Comparison of ENCODE assay signal across 1 cellular context in the genomic region with DNA sequence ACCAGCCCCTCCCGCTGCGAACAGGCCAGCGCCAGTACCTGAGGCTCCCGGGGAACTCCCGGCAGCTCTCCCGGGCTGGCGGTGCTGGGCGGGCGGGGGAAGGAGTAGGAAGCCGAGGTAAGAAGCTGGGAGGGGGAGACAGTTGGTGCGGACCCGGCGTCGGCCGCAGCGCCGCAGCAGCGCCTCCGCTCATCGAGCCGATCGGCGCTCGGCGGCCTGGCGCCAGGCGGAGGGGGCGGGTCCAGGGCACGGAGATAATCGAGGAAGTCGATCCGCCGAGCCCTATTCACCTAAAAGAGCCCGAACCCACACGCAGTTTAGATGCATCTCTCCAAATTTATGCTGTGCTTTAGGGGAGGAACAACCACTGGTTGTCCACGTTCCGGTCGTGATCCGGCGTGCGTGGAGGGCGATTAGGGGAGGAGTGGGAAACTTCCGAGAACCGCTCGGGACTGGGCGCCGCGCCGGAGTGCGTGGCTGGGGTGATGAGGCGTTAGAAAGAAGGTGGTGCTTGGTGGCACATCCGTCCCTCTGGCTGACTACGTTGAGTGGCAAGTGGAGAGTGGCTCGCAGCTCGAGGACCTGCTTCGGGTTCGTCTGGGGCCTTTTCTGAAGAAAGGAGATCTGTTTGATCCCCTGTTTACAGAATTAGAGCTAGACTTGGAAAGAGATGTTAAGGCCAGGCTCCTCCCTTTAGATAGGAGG.
TF ChIP-seq lines count a peak whose summit lies in the region.

A gene with protein sequence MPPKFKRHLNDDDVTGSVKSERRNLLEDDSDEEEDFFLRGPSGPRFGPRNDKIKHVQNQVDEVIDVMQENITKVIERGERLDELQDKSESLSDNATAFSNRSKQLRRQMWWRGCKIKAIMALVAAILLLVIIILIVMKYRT (minus strand): TSS at position 194 of the 705 bp plus-strand sequence. CDS start 3,651 bp downstream, outside the sequence.

TF ChIP-seq in HepG2, 621 proteins besides CTCF, POLR2A, EP300 and RAD21 (continued from another document and continues in another):
- TF ChIP-seq, protein P1, sequence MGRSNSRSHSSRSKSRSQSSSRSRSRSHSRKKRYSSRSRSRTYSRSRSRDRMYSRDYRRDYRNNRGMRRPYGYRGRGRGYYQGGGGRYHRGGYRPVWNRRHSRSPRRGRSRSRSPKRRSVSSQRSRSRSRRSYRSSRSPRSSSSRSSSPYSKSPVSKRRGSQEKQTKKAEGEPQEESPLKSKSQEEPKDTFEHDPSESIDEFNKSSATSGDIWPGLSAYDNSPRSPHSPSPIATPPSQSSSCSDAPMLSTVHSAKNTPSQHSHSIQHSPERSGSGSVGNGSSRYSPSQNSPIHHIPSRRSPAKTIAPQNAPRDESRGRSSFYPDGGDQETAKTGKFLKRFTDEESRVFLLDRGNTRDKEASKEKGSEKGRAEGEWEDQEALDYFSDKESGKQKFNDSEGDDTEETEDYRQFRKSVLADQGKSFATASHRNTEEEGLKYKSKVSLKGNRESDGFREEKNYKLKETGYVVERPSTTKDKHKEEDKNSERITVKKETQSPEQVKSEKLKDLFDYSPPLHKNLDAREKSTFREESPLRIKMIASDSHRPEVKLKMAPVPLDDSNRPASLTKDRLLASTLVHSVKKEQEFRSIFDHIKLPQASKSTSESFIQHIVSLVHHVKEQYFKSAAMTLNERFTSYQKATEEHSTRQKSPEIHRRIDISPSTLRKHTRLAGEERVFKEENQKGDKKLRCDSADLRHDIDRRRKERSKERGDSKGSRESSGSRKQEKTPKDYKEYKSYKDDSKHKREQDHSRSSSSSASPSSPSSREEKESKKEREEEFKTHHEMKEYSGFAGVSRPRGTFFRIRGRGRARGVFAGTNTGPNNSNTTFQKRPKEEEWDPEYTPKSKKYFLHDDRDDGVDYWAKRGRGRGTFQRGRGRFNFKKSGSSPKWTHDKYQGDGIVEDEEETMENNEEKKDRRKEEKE (IDR thresholded peaks at IDR 0.05), result no peak
- TF ChIP-seq NCOA2 (CRISPR knock-in tag; IDR thresholded peaks at IDR 0.05), result peak; percentile 12; the same call in 1 of the 2 replicates
- TF ChIP-seq ZNF788 (CRISPR knock-in tag; IDR thresholded peaks at IDR 0.05; ENCODE audit: borderline replicate concordance), result peak; percentile 86
- peak; percentile 85 for TF ChIP-seq RBFOX2 (IDR thresholded peaks at IDR 0.05; ENCODE audit: low read depth, low read length)
- TF ChIP-seq EED (CRISPR knock-in tag; IDR thresholded peaks at IDR 0.05), result peak; percentile 57
- peak; percentile 81 for TF ChIP-seq HNRNPLL (IDR thresholded peaks at IDR 0.05; ENCODE audit: low read depth, low read length, poor library complexity, severe bottlenecking)
- TF ChIP-seq FOXK1 (CRISPR knock-in tag; IDR thresholded peaks at IDR 0.05; ENCODE audit: borderline replicate concordance, low read depth), result 0 out of 2 replicates have a peak, but pooled peaks have one; percentile 42
- TF ChIP-seq, protein P2, sequence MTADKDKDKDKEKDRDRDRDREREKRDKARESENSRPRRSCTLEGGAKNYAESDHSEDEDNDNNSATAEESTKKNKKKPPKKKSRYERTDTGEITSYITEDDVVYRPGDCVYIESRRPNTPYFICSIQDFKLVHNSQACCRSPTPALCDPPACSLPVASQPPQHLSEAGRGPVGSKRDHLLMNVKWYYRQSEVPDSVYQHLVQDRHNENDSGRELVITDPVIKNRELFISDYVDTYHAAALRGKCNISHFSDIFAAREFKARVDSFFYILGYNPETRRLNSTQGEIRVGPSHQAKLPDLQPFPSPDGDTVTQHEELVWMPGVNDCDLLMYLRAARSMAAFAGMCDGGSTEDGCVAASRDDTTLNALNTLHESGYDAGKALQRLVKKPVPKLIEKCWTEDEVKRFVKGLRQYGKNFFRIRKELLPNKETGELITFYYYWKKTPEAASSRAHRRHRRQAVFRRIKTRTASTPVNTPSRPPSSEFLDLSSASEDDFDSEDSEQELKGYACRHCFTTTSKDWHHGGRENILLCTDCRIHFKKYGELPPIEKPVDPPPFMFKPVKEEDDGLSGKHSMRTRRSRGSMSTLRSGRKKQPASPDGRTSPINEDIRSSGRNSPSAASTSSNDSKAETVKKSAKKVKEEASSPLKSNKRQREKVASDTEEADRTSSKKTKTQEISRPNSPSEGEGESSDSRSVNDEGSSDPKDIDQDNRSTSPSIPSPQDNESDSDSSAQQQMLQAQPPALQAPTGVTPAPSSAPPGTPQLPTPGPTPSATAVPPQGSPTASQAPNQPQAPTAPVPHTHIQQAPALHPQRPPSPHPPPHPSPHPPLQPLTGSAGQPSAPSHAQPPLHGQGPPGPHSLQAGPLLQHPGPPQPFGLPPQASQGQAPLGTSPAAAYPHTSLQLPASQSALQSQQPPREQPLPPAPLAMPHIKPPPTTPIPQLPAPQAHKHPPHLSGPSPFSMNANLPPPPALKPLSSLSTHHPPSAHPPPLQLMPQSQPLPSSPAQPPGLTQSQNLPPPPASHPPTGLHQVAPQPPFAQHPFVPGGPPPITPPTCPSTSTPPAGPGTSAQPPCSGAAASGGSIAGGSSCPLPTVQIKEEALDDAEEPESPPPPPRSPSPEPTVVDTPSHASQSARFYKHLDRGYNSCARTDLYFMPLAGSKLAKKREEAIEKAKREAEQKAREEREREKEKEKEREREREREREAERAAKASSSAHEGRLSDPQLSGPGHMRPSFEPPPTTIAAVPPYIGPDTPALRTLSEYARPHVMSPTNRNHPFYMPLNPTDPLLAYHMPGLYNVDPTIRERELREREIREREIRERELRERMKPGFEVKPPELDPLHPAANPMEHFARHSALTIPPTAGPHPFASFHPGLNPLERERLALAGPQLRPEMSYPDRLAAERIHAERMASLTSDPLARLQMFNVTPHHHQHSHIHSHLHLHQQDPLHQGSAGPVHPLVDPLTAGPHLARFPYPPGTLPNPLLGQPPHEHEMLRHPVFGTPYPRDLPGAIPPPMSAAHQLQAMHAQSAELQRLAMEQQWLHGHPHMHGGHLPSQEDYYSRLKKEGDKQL (CRISPR knock-in tag; IDR thresholded peaks at IDR 0.05; ENCODE audit: low read depth), result no peak
- TF ChIP-seq, protein P3, sequence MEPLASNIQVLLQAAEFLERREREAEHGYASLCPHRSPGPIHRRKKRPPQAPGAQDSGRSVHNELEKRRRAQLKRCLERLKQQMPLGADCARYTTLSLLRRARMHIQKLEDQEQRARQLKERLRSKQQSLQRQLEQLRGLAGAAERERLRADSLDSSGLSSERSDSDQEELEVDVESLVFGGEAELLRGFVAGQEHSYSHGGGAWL (CRISPR knock-in tag; IDR thresholded peaks at IDR 0.05), result peak; percentile 64; the same call in 1 of the 2 replicates
- TF ChIP-seq, protein P4, sequence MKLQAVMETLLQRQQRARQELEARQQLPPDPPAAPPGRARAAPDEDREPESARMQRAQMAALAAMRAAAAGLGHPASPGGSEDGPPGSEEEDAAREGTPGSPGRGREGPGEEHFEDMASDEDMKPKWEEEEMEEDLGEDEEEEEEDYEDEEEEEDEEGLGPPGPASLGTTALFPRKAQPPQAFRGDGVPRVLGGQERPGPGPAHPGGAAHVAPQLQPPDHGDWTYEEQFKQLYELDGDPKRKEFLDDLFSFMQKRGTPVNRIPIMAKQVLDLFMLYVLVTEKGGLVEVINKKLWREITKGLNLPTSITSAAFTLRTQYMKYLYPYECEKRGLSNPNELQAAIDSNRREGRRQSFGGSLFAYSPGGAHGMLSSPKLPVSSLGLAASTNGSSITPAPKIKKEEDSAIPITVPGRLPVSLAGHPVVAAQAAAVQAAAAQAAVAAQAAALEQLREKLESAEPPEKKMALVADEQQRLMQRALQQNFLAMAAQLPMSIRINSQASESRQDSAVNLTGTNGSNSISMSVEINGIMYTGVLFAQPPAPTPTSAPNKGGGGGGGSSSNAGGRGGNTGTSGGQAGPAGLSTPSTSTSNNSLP (IDR thresholded peaks at IDR 0.05; ENCODE audit: low read depth, low read length), result peak; percentile 57; the same call in 1 of the 2 replicates
- TF ChIP-seq TGIF2 (CRISPR knock-in tag; IDR thresholded peaks at IDR 0.05), result no peak
- TF ChIP-seq, protein P5, sequence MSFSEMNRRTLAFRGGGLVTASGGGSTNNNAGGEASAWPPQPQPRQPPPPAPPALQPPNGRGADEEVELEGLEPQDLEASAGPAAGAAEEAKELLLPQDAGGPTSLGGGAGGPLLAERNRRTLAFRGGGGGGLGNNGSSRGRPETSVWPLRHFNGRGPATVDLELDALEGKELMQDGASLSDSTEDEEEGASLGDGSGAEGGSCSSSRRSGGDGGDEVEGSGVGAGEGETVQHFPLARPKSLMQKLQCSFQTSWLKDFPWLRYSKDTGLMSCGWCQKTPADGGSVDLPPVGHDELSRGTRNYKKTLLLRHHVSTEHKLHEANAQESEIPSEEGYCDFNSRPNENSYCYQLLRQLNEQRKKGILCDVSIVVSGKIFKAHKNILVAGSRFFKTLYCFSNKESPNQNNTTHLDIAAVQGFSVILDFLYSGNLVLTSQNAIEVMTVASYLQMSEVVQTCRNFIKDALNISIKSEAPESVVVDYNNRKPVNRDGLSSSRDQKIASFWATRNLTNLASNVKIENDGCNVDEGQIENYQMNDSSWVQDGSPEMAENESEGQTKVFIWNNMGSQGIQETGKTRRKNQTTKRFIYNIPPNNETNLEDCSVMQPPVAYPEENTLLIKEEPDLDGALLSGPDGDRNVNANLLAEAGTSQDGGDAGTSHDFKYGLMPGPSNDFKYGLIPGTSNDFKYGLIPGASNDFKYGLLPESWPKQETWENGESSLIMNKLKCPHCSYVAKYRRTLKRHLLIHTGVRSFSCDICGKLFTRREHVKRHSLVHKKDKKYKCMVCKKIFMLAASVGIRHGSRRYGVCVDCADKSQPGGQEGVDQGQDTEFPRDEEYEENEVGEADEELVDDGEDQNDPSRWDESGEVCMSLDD (CRISPR knock-in tag; IDR thresholded peaks at IDR 0.05; ENCODE audit: borderline replicate concordance), result no peak
- no peak for TF ChIP-seq ZNF660 (CRISPR knock-in tag; IDR thresholded peaks at IDR 0.05; ENCODE audit: borderline replicate concordance, low read depth)
- TF ChIP-seq, protein P6, sequence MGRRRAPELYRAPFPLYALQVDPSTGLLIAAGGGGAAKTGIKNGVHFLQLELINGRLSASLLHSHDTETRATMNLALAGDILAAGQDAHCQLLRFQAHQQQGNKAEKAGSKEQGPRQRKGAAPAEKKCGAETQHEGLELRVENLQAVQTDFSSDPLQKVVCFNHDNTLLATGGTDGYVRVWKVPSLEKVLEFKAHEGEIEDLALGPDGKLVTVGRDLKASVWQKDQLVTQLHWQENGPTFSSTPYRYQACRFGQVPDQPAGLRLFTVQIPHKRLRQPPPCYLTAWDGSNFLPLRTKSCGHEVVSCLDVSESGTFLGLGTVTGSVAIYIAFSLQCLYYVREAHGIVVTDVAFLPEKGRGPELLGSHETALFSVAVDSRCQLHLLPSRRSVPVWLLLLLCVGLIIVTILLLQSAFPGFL (CRISPR knock-in tag; IDR thresholded peaks at IDR 0.05), result no peak
- peak; percentile 44; the same call in 1 of the 2 replicates for TF ChIP-seq ZNF431 (CRISPR knock-in tag; IDR thresholded peaks at IDR 0.05; ENCODE audit: borderline replicate concordance, low read depth)
- no peak for TF ChIP-seq SATB2 (CRISPR knock-in tag; IDR thresholded peaks at IDR 0.05)
- peak; percentile 81 for TF ChIP-seq SAP130 (CRISPR knock-in tag; IDR thresholded peaks at IDR 0.05; ENCODE audit: low read depth)
- no peak for TF ChIP-seq ZC3H13 (CRISPR knock-in tag; IDR thresholded peaks at IDR 0.05)
- no peak for TF ChIP-seq ZNF180 (CRISPR knock-in tag; IDR thresholded peaks at IDR 0.05; ENCODE audit: borderline replicate concordance, low read depth)
- TF ChIP-seq BORCS8-MEF2B (CRISPR knock-in tag; IDR thresholded peaks at IDR 0.05), result peak; percentile 62; the same call in 1 of the 2 replicates
- TF ChIP-seq, protein P7, sequence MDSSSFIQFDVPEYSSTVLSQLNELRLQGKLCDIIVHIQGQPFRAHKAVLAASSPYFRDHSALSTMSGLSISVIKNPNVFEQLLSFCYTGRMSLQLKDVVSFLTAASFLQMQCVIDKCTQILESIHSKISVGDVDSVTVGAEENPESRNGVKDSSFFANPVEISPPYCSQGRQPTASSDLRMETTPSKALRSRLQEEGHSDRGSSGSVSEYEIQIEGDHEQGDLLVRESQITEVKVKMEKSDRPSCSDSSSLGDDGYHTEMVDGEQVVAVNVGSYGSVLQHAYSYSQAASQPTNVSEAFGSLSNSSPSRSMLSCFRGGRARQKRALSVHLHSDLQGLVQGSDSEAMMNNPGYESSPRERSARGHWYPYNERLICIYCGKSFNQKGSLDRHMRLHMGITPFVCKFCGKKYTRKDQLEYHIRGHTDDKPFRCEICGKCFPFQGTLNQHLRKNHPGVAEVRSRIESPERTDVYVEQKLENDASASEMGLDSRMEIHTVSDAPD (CRISPR knock-in tag; IDR thresholded peaks at IDR 0.05), result peak; percentile 94
- no peak for TF ChIP-seq ZNF329 (CRISPR knock-in tag; IDR thresholded peaks at IDR 0.05; ENCODE audit: low read depth)
- TF ChIP-seq, protein P8, sequence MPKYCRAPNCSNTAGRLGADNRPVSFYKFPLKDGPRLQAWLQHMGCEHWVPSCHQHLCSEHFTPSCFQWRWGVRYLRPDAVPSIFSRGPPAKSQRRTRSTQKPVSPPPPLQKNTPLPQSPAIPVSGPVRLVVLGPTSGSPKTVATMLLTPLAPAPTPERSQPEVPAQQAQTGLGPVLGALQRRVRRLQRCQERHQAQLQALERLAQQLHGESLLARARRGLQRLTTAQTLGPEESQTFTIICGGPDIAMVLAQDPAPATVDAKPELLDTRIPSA (CRISPR knock-in tag; IDR thresholded peaks at IDR 0.05; ENCODE audit: borderline replicate concordance), result no peak
- TF ChIP-seq, protein P9, sequence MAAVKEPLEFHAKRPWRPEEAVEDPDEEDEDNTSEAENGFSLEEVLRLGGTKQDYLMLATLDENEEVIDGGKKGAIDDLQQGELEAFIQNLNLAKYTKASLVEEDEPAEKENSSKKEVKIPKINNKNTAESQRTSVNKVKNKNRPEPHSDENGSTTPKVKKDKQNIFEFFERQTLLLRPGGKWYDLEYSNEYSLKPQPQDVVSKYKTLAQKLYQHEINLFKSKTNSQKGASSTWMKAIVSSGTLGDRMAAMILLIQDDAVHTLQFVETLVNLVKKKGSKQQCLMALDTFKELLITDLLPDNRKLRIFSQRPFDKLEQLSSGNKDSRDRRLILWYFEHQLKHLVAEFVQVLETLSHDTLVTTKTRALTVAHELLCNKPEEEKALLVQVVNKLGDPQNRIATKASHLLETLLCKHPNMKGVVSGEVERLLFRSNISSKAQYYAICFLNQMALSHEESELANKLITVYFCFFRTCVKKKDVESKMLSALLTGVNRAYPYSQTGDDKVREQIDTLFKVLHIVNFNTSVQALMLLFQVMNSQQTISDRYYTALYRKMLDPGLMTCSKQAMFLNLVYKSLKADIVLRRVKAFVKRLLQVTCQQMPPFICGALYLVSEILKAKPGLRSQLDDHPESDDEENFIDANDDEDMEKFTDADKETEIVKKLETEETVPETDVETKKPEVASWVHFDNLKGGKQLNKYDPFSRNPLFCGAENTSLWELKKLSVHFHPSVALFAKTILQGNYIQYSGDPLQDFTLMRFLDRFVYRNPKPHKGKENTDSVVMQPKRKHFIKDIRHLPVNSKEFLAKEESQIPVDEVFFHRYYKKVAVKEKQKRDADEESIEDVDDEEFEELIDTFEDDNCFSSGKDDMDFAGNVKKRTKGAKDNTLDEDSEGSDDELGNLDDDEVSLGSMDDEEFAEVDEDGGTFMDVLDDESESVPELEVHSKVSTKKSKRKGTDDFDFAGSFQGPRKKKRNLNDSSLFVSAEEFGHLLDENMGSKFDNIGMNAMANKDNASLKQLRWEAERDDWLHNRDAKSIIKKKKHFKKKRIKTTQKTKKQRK (IDR thresholded peaks at IDR 0.05; ENCODE audit: low read length), result no peak
- TF ChIP-seq BRD4 (CRISPR knock-in tag; IDR thresholded peaks at IDR 0.05), result peak; percentile 82; the same call in 1 of the 2 replicates
